8 cellular contexts compared by ENCODE assay signal in genomic region chr5:74766887-74767578, GRCh38. TPM values are rescaled to one million over a fixed set of nuclear protein-coding genes. Genes with fewer than 3 reads are reported as not detected.
DNase-seq lines count a peak whose midpoint lies in the region; ATAC-seq, FAIRE-seq and TF ChIP-seq lines count a peak whose summit lies in the region.

Gene GFM2, minus strand, starts transcription at chr5:74767117. Its CDS starts 3,375 bp downstream, at chr5:74763742.
Gene NSA2, plus strand, starts transcription at chr5:74767249. Its CDS starts 112 bp downstream, at chr5:74767361.

- H3K4me1 ChIP-seq in OCI-LY3 (ENCODE audit: low read length): peaks cover 11% of the 10 kb centered on the region
- peaks cover 17% of the 10 kb centered on the region for H3K4me1 ChIP-seq in endothelial cell of umbilical vein (ENCODE audit: control insufficient read depth, extremely low read depth, insufficient read depth, low read length)

- H2AFZ ChIP-seq in OCI-LY3 (ENCODE audit: low read depth, low read length): peak within 1 kb of the TSS; percentile 93
- H2AFZ ChIP-seq in endothelial cell of umbilical vein (ENCODE audit: low read depth, low read length): peak within 1 kb of the TSS; percentile 99

- H4K20me1 ChIP-seq in OCI-LY3 (ENCODE audit: insufficient read depth, low read length) (no peaks in the 10 kb centered on the region), endothelial cell of umbilical vein (replicated peaks; ENCODE audit: control insufficient read depth, extremely low read depth, insufficient read depth, low read length) (no peaks in the 10 kb centered on the region)

- H3K9me3 ChIP-seq in OCI-LY3 (ENCODE audit: insufficient read depth, low read length): no peaks in the 10 kb centered on the region
- no peaks in the 10 kb centered on the region for H3K9me3 ChIP-seq in endothelial cell of umbilical vein (replicated peaks; ENCODE audit: control insufficient read depth, insufficient read depth, low read length)

- peak within 1 kb of the TSS; percentile 90 for H3K4me2 ChIP-seq in OCI-LY3 (ENCODE audit: low read length)
- H3K4me2 ChIP-seq in endothelial cell of umbilical vein (ENCODE audit: insufficient read depth, low read length): peak within 1 kb of the TSS; percentile 96

- H3K79me2 ChIP-seq in OCI-LY3 (ENCODE audit: low read length): peaks cover 44% of the 10 kb centered on the region
- H3K79me2 ChIP-seq in endothelial cell of umbilical vein (ENCODE audit: control insufficient read depth, insufficient read depth, low read length): peaks cover 35% of the 10 kb centered on the region

- no TSS peak for BruUV-seq in endothelial cell of umbilical vein (replicated peaks; lab: Mats Ljungman, UMichigan)

- DNase-seq in D341Med (ENCODE audit: low spot score): peak; percentile 85
- peak; percentile 32 for DNase-seq in HuH-7 (ENCODE audit: low spot score)
- peak; percentile 85 for DNase-seq in activated T-cell treated with anti-CD3 and anti-CD28 coated beads for 1 hour (ENCODE audit: low read depth)
- peak; percentile 97 for DNase-seq in endothelial cell of umbilical vein (ENCODE audit: low read depth, low spot score)
- peak; percentile 95 for DNase-seq in middle frontal gyrus (ENCODE audit: extremely low spot score, low spot score)
- peak; percentile 81 to 92 for DNase-seq in stimulated activated CD8-positive, alpha-beta memory T cell treated with anti-CD3 and anti-CD28 coated beads, Interleukin-2, amount 100 ng/mL, for 48 hours (ENCODE audit: low read depth in 2 of 2)

- FAIRE-seq in endothelial cell of umbilical vein (lab: Jason Lieb, UNC): peak; percentile 66

- POLR2A ChIA-PET in endothelial cell of umbilical vein (lab: Charles Lee): no interaction called here

- CTCF ChIA-PET in endothelial cell of umbilical vein (lab: Charles Lee): interaction anchor here (0.9 to 1.2 kb wide), 4 partner anchors 24 to 136 kb away, joined by 3 read pairs; no protein-coding TSS in a partner anchor

- peak; percentile 63 for TF ChIP-seq POLR2A in endothelial cell of umbilical vein (IDR thresholded peaks at IDR 0.05; ENCODE audit: low read depth, low read length)

- intact Hi-C loops in endothelial cell of umbilical vein (cut with micrococcal nuclease): loop anchor here (1.0 to 2.0 kb wide), 3 partner anchors 152 to 1490 kb away; partner anchors contain the start of gene HMGCR

- H3K36me3 ChIP-seq in OCI-LY3 (replicated peaks; ENCODE audit: low read depth, low read length) (peaks cover 2% of the 10 kb centered on the region), endothelial cell of umbilical vein (ENCODE audit: control insufficient read depth in 2 of 2, extremely low read depth in 1 of 2, insufficient read depth in 2 of 2, low read length in 2 of 2) (peaks cover 0 to 5% of the 10 kb centered on the region in 2 experiments)

- no peak for TF ChIP-seq CTCF in OCI-LY3 (IDR thresholded peaks at IDR 0.05; ENCODE audit: low read depth, low read length)
- TF ChIP-seq CTCF in endothelial cell of umbilical vein (IDR thresholded peaks at IDR 0.05; ENCODE audit: extremely low read depth in 1 of 2, insufficient read depth in 1 of 2, low read depth in 1 of 2, low read length in 2 of 2): no peak

- dilution Hi-C loops in endothelial cell of umbilical vein (cut with MboI; ENCODE audit: extremely low pct_ligation_motif_present, low sequenced_read_pairs): no loop called here

- H3K4me3 ChIP-seq in OCI-LY3 (ENCODE audit: low read length): peak within 1 kb of the TSS; percentile 98
- H3K4me3 ChIP-seq in endothelial cell of umbilical vein (replicated peaks in 1 of 3; ENCODE audit: insufficient read depth in 1 of 3, low read depth in 1 of 3, low read length in 3 of 3): peak within 1 kb of the TSS; percentile 73 to 98 (median 86)

- ATAC-seq in GM21515 (IDR thresholded peaks at IDR 0.05; ENCODE audit: unreplicated experiment): peak; percentile 87

- H3K9ac ChIP-seq in OCI-LY3 (ENCODE audit: low read length) (peak within 1 kb of the TSS; percentile 81), endothelial cell of umbilical vein (replicated peaks; ENCODE audit: extremely low read depth, insufficient read depth, low read length) (peak within 1 kb of the TSS; percentile 68)

- H3K27me3 ChIP-seq in OCI-LY3 (ENCODE audit: low read depth, low read length) (no peaks in the 10 kb centered on the region), endothelial cell of umbilical vein (ENCODE audit: control insufficient read depth in 2 of 2, insufficient read depth in 2 of 2, low read length in 2 of 2) (no peaks in the 10 kb centered on the region)

- H3K9me1 ChIP-seq in endothelial cell of umbilical vein (replicated peaks; ENCODE audit: control insufficient read depth, extremely low read depth, insufficient read depth, low read length): no peaks in the 10 kb centered on the region

- peak within 1 kb of the TSS; percentile 59 for H3K27ac ChIP-seq in OCI-LY3 (ENCODE audit: low read length)
- H3K27ac ChIP-seq in endothelial cell of umbilical vein (ENCODE audit: insufficient read depth, low read depth, low read length): peak within 1 kb of the TSS; percentile 16

TF ChIP-seq in endothelial cell of umbilical vein, 7 proteins besides CTCF, POLR2A, EP300 and RAD21:
- TF ChIP-seq MYC (IDR thresholded peaks at IDR 0.05; ENCODE audit: low read depth, low read length) (peak; percentile 70), MAX (IDR thresholded peaks at IDR 0.05; ENCODE audit: insufficient read depth, insufficient read length) (no peak), POLR2AphosphoS5 (IDR thresholded peaks at IDR 0.05; ENCODE audit: insufficient read depth, low read depth, low read length) (peak; percentile 80), FOS (IDR thresholded peaks at IDR 0.05; ENCODE audit: borderline replicate concordance, insufficient read depth, low read length) (peak; percentile 11)

RNA-seq across cellular contexts. Expression of gene GFM2, which starts in this region (rescaled TPM):
- total RNA-seq in endothelial cell of umbilical vein: 23.3 and 29.0 TPM in 2 replicates
- 11.5 and 16.5 TPM in 2 replicates for polyA plus RNA-seq in endothelial cell of umbilical vein
- polyA plus RNA-seq in endothelial cell of umbilical vein (2011; cell fraction: cytosol; rRNA removed): 11.6 and 13.6 TPM in 2 replicates
- 51.6 and 58.9 TPM in 2 replicates for polyA plus RNA-seq in endothelial cell of umbilical vein (2011; cell fraction: nucleus; rRNA removed)
- 18.9 and 24.6 TPM in 2 replicates for polyA plus RNA-seq in endothelial cell of umbilical vein (2012)
- 25.5 and 29.3 TPM in 2 replicates for polyA minus RNA-seq in endothelial cell of umbilical vein
- 16.6 TPM for polyA minus RNA-seq in endothelial cell of umbilical vein (2011; cell fraction: cytosol; rRNA and poly(A)+ RNA removed)
- 40.6 and 42.4 TPM in 2 replicates for polyA minus RNA-seq in endothelial cell of umbilical vein (2011; cell fraction: nucleus; rRNA and poly(A)+ RNA removed)

RNA-seq across cellular contexts. Expression of gene NSA2, which starts in this region (rescaled TPM):
- total RNA-seq in endothelial cell of umbilical vein: 72.4 and 73.8 TPM in 2 replicates
- 9.7 and 20.7 TPM in 2 replicates for polyA plus RNA-seq in endothelial cell of umbilical vein
- polyA plus RNA-seq in endothelial cell of umbilical vein (2011; cell fraction: cytosol; rRNA removed): 48.9 and 63.6 TPM in 2 replicates
- 14.4 and 34.8 TPM in 2 replicates for polyA plus RNA-seq in endothelial cell of umbilical vein (2011; cell fraction: nucleus; rRNA removed)
- polyA plus RNA-seq in endothelial cell of umbilical vein (2012): 75.6 and 88.8 TPM in 2 replicates
- 12.6 and 14.1 TPM in 2 replicates for polyA minus RNA-seq in endothelial cell of umbilical vein
- polyA minus RNA-seq in endothelial cell of umbilical vein (2011; cell fraction: cytosol; rRNA and poly(A)+ RNA removed): 40.8 TPM
- polyA minus RNA-seq in endothelial cell of umbilical vein (2011; cell fraction: nucleus; rRNA and poly(A)+ RNA removed): 3.9 and 8.9 TPM in 2 replicates

Comparison
In these comparisons a context has a peak if more than half of its experiments do, and no peak if none do; other contexts are left out.
1. Peak in every context shown above with its lines: DNase-seq, ATAC-seq, H3K4me3 ChIP-seq and H3K27ac ChIP-seq.
2. DNase-seq: peak in every context shown above with its lines; median percentile 97 in endothelial cell of umbilical vein; 95 in middle frontal gyrus; 86 in stimulated activated CD8-positive, alpha-beta memory T cell treated with anti-CD3 and anti-CD28 coated beads, Interleukin-2, amount 100 ng/mL, for 48 hours; 85 in D341Med; 85 in activated T-cell treated with anti-CD3 and anti-CD28 coated beads for 1 hour; 32 in HuH-7.